ENCODE assay signal across 24 cellular contexts in genomic region chr3:125340121-125340520, GRCh38. TPM values are rescaled to one million over a fixed set of nuclear protein-coding genes. Genes with fewer than 3 reads are reported as not detected.
A peak's percentile ranks its signal among the peaks of the same experiment; 100 is the strongest.
DNase-seq lines count a peak whose midpoint lies in the region; ATAC-seq lines count a peak whose summit lies in the region.
"Had no signal": no experiment of that assay in that cellular context is flagged by ENCODE, and none has a peak within 500 bp of the region (broad histone marks: within the 10 kb centered on the region; RNA-seq: fewer than 3 reads in every experiment).

No MANE protein-coding gene starts in this region.

- no peak overlapping the region for H2BK12ac ChIP-seq in trophoblast cell (ENCODE audit: low read length)

- no peak overlapping the region for H2AFZ ChIP-seq in trophoblast cell (ENCODE audit: insufficient read depth, low read length, poor library complexity)

- H3K27me3 ChIP-seq in mesendoderm (ENCODE audit: insufficient read depth, low read length, poor library complexity) (no peaks in the 10 kb centered on the region), trophoblast cell (ENCODE audit: insufficient read depth, low read length) (no peaks in the 10 kb centered on the region)
- H3K27me3 ChIP-seq: BE2C, BLaER1 had no signal

- H3K9me3 ChIP-seq in trophoblast cell (ENCODE audit: insufficient read depth, low read depth, low read length), result no peaks in the 10 kb centered on the region
- H3K9me3 ChIP-seq: BE2C had no signal

- DNase-seq in ELF-1 (ENCODE audit: low read depth, low spot score), result peak; percentile 77
- DNase-seq in M059J (ENCODE audit: low read depth), result peak; percentile 24
- DNase-seq in mesendoderm, result peak; percentile 67
- no peak for DNase-seq in trophoblast cell
- DNase-seq in stimulated activated effector memory CD8-positive, alpha-beta T cell treated with anti-CD3 and anti-CD28 coated beads, Interleukin-12 subunit alpha, Interleukin-12 subunit beta, amount 100 ng/mL, for 72 hours (ENCODE audit: low spot score in 2 of 2), result no peak
- DNase-seq: 8988T; ACHN; BE2C; C1 segment of cervical spinal cord; CD4-positive, alpha-beta memory T cell; CD4-positive, CD25-positive, alpha-beta regulatory T cell; CD8-positive, alpha-beta memory T cell; COR-L47; DMS 273 treated with DMSO at 0.1 percent for 48 hours; DMS153; DMS53; DMS79; DND-41; EL; GF-D8 had no signal

- no peak overlapping the region for H3K27ac Mint-ChIP-seq in stimulated activated effector memory CD8-positive, alpha-beta T cell treated with anti-CD3 and anti-CD28 coated beads, Interleukin-12 subunit alpha, Interleukin-12 subunit beta, amount 100 ng/mL, for 72 hours
- H3K27ac Mint-ChIP-seq: CD14-positive monocyte; CD4-positive, CD25-positive, alpha-beta regulatory T cell; CD8-positive, alpha-beta memory T cell had no signal

- H3K4me3 ChIP-seq in mesendoderm (ENCODE audit: low read length), result no peak overlapping the region
- no peak overlapping the region for H3K4me3 ChIP-seq in trophoblast cell (ENCODE audit: low read depth, low read length)
- H3K4me3 ChIP-seq: BLaER1 had no signal

- peaks cover 3% of the 10 kb centered on the region for H3K9me3 Mint-ChIP-seq in stimulated activated effector memory CD8-positive, alpha-beta T cell treated with anti-CD3 and anti-CD28 coated beads, Interleukin-12 subunit alpha, Interleukin-12 subunit beta, amount 100 ng/mL, for 72 hours

- H3K18ac ChIP-seq in mesendoderm (ENCODE audit: low read length), result no peak overlapping the region
- H3K18ac ChIP-seq in trophoblast cell (ENCODE audit: low read length), result no peak overlapping the region

- H3K79me1 ChIP-seq in mesendoderm (ENCODE audit: low read length) (peaks cover 15% of the 10 kb centered on the region), trophoblast cell (ENCODE audit: low read length) (no peaks in the 10 kb centered on the region)

- no peak overlapping the region for H3K4me3 Mint-ChIP-seq in stimulated activated effector memory CD8-positive, alpha-beta T cell treated with anti-CD3 and anti-CD28 coated beads, Interleukin-12 subunit alpha, Interleukin-12 subunit beta, amount 100 ng/mL, for 72 hours
- H3K4me3 Mint-ChIP-seq: CD14-positive monocyte; CD4-positive, alpha-beta memory T cell; CD4-positive, CD25-positive, alpha-beta regulatory T cell; CD8-positive, alpha-beta memory T cell had no signal

- no peak overlapping the region for H4K12ac ChIP-seq in trophoblast cell (ENCODE audit: low read depth, low read length)

- H3K4me2 ChIP-seq in mesendoderm (ENCODE audit: low read length), result no peak overlapping the region
- H3K4me2 ChIP-seq in trophoblast cell (ENCODE audit: low read length), result no peak overlapping the region
- H3K4me2 ChIP-seq: BLaER1 had no signal

- H2AK5ac ChIP-seq in mesendoderm (ENCODE audit: low read length), result no peak overlapping the region
- H2AK5ac ChIP-seq in trophoblast cell (ENCODE audit: low read length), result no peak overlapping the region

- H3K23ac ChIP-seq in mesendoderm (ENCODE audit: low read length) (no peak overlapping the region), trophoblast cell (ENCODE audit: low read length) (no peak overlapping the region)

- H2BK5ac ChIP-seq in mesendoderm (ENCODE audit: low read length), result no peak overlapping the region
- H2BK5ac ChIP-seq in trophoblast cell (ENCODE audit: low read depth, low read length, poor library complexity), result no peak overlapping the region

- H4K91ac ChIP-seq in trophoblast cell (ENCODE audit: low read depth, low read length), result no peak overlapping the region

- H3K4me1 ChIP-seq in mesendoderm (ENCODE audit: control insufficient read depth, low read depth, low read length), result no peaks in the 10 kb centered on the region
- H3K4me1 ChIP-seq in trophoblast cell (ENCODE audit: control insufficient read depth in 1 of 2, insufficient read depth in 2 of 2, low read length in 2 of 2), result no peaks in the 10 kb centered on the region

- H3K9ac ChIP-seq in mesendoderm (ENCODE audit: low read length) (no peak overlapping the region), trophoblast cell (ENCODE audit: low read length) (no peak overlapping the region)
- H3K9ac ChIP-seq: BLaER1 had no signal

- H3K36me3 Mint-ChIP-seq in stimulated activated effector memory CD8-positive, alpha-beta T cell treated with anti-CD3 and anti-CD28 coated beads, Interleukin-12 subunit alpha, Interleukin-12 subunit beta, amount 100 ng/mL, for 72 hours, result no peaks in the 10 kb centered on the region

- no peak overlapping the region for H4K5ac ChIP-seq in mesendoderm (ENCODE audit: low read length)

- WGBS in mesendoderm (ENCODE audit: extremely low coverage, insufficient coverage, low lambda C conversion rate), result no CpG with 5 or more reads among the region's 2 CpGs
- WGBS in trophoblast cell (ENCODE audit: extremely low coverage, insufficient coverage, insufficient read length), result no CpG with 5 or more reads among the region's 2 CpGs

- no peak overlapping the region for H3K14ac ChIP-seq in trophoblast cell (ENCODE audit: low read length)

- no peak overlapping the region for H3K56ac ChIP-seq in mesendoderm (ENCODE audit: low read length)

- H4K8ac ChIP-seq in mesendoderm (ENCODE audit: low read depth, low read length) (no peak overlapping the region), trophoblast cell (ENCODE audit: low read depth, low read length) (no peak overlapping the region)

- no peaks in the 10 kb centered on the region for H3K36me3 ChIP-seq in mesendoderm (ENCODE audit: control insufficient read depth, insufficient read depth, low read length)
- H3K36me3 ChIP-seq in trophoblast cell (ENCODE audit: control insufficient read depth in 1 of 2, insufficient read depth in 2 of 2, low read length in 2 of 2), result no peaks in the 10 kb centered on the region
- H3K36me3 ChIP-seq: BE2C had no signal

- no peak for ATAC-seq in HG03378 (IDR thresholded peaks at IDR 0.05; ENCODE audit: unreplicated experiment)
- ATAC-seq in GM21515 (IDR thresholded peaks at IDR 0.05; ENCODE audit: unreplicated experiment), result no peak
- no peak for ATAC-seq in stimulated activated effector memory CD8-positive, alpha-beta T cell treated with anti-CD3 and anti-CD28 coated beads, Interleukin-12 subunit alpha, Interleukin-12 subunit beta, amount 100 ng/mL, for 72 hours

- H3K79me2 ChIP-seq in mesendoderm (ENCODE audit: control insufficient read depth, insufficient read depth, low read length), result peaks cover 37% of the 10 kb centered on the region
- peaks cover 3% of the 10 kb centered on the region for H3K79me2 ChIP-seq in trophoblast cell (ENCODE audit: control insufficient read depth, insufficient read depth, low read length, poor library complexity)

- peaks cover 55% of the 10 kb centered on the region for H3K4me1 Mint-ChIP-seq in stimulated activated effector memory CD8-positive, alpha-beta T cell treated with anti-CD3 and anti-CD28 coated beads, Interleukin-12 subunit alpha, Interleukin-12 subunit beta, amount 100 ng/mL, for 72 hours

- H3K4ac ChIP-seq in mesendoderm (ENCODE audit: low read depth, low read length) (no peak overlapping the region), trophoblast cell (ENCODE audit: low read depth, low read length) (peak overlapping the region; percentile 64)

- H3K27ac ChIP-seq in mesendoderm (ENCODE audit: low read depth, low read length) (no peak overlapping the region), trophoblast cell (ENCODE audit: low read depth, low read length) (no peak overlapping the region)
- H3K27ac ChIP-seq: BLaER1 had no signal

- no peak overlapping the region for H2BK15ac ChIP-seq in mesendoderm (replicated peaks; ENCODE audit: low read depth)

- no peak overlapping the region for H2BK120ac ChIP-seq in mesendoderm (ENCODE audit: low read depth, low read length)
- no peak overlapping the region for H2BK120ac ChIP-seq in trophoblast cell (ENCODE audit: insufficient read depth, low read length, poor library complexity)

RNA-seq across cellular contexts. Expression of gene ZNF148, which starts 35.0 kb away (rescaled TPM):
- total RNA-seq in M059J (2014; rRNA removed; shearing (Covaris generic)), result 24.5 and 36.8 TPM in 2 replicates
- 7.8 TPM for polyA plus RNA-seq in mesendoderm (2013, experiment 1 of 2)
- 8.1 TPM for polyA plus RNA-seq in mesendoderm (2013, experiment 2 of 2)
- 16.7 and 17.6 TPM in 2 replicates for polyA plus RNA-seq in trophoblast cell (2013)

Comparison
In these comparisons a context has a peak if more than half of its experiments do, and no peak if none do; other contexts are left out.
1. DNase-seq: peak in ELF-1 (single experiment), M059J (single experiment) and mesendoderm (single experiment); none in trophoblast cell (0 of 2) and stimulated activated effector memory CD8-positive, alpha-beta T cell treated with anti-CD3 and anti-CD28 coated beads, Interleukin-12 subunit alpha, Interleukin-12 subunit beta, amount 100 ng/mL, for 72 hours (0 of 2).